In genomic region chr7:3112499-3113134, GRCh38 we compare ENCODE assay signal across 2 cellular contexts.
TF ChIP-seq lines count a peak whose summit lies in the region.

No MANE protein-coding gene starts in this region.

TF ChIP-seq in WTC11, 78 proteins besides CTCF, POLR2A, EP300 and RAD21 (continued from another document and continues in another):
- TF ChIP-seq ERG (CRISPR knock-in tag; IDR thresholded peaks at IDR 0.05) = no peak
- no peak for TF ChIP-seq FOXK1 (CRISPR knock-in tag; IDR thresholded peaks at IDR 0.05)
- TF ChIP-seq, protein P1, sequence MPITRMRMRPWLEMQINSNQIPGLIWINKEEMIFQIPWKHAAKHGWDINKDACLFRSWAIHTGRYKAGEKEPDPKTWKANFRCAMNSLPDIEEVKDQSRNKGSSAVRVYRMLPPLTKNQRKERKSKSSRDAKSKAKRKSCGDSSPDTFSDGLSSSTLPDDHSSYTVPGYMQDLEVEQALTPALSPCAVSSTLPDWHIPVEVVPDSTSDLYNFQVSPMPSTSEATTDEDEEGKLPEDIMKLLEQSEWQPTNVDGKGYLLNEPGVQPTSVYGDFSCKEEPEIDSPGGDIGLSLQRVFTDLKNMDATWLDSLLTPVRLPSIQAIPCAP (CRISPR knock-in tag; IDR thresholded peaks at IDR 0.05) = no peak
- TF ChIP-seq, protein P2, sequence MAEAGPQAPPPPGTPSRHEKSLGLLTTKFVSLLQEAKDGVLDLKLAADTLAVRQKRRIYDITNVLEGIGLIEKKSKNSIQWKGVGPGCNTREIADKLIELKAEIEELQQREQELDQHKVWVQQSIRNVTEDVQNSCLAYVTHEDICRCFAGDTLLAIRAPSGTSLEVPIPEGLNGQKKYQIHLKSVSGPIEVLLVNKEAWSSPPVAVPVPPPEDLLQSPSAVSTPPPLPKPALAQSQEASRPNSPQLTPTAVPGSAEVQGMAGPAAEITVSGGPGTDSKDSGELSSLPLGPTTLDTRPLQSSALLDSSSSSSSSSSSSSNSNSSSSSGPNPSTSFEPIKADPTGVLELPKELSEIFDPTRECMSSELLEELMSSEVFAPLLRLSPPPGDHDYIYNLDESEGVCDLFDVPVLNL (CRISPR knock-in tag; IDR thresholded peaks at IDR 0.05; ENCODE audit: borderline replicate concordance, low read depth) = no peak
- no peak for TF ChIP-seq MLX (CRISPR knock-in tag; IDR thresholded peaks at IDR 0.05)
- TF ChIP-seq, protein P3, sequence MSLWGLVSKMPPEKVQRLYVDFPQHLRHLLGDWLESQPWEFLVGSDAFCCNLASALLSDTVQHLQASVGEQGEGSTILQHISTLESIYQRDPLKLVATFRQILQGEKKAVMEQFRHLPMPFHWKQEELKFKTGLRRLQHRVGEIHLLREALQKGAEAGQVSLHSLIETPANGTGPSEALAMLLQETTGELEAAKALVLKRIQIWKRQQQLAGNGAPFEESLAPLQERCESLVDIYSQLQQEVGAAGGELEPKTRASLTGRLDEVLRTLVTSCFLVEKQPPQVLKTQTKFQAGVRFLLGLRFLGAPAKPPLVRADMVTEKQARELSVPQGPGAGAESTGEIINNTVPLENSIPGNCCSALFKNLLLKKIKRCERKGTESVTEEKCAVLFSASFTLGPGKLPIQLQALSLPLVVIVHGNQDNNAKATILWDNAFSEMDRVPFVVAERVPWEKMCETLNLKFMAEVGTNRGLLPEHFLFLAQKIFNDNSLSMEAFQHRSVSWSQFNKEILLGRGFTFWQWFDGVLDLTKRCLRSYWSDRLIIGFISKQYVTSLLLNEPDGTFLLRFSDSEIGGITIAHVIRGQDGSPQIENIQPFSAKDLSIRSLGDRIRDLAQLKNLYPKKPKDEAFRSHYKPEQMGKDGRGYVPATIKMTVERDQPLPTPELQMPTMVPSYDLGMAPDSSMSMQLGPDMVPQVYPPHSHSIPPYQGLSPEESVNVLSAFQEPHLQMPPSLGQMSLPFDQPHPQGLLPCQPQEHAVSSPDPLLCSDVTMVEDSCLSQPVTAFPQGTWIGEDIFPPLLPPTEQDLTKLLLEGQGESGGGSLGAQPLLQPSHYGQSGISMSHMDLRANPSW (CRISPR knock-in tag; conservative IDR thresholded peaks at IDR 0.05; ENCODE audit: low read depth) = no peak
- no peak for TF ChIP-seq CDX4 (CRISPR knock-in tag; IDR thresholded peaks at IDR 0.05; ENCODE audit: borderline replicate concordance)
- no peak for TF ChIP-seq ZBTB43 (CRISPR knock-in tag; IDR thresholded peaks at IDR 0.05)
- no peak for TF ChIP-seq GRHL2 (CRISPR knock-in tag; IDR thresholded peaks at IDR 0.05; ENCODE audit: insufficient replicate concordance, severe bottlenecking)
- TF ChIP-seq ZNF671 (CRISPR knock-in tag; IDR thresholded peaks at IDR 0.05) = no peak
- no peak for TF ChIP-seq CREM (CRISPR knock-in tag; IDR thresholded peaks at IDR 0.05)
- TF ChIP-seq NFATC4 (CRISPR knock-in tag; IDR thresholded peaks at IDR 0.05) = no peak
- no peak for TF ChIP-seq CREB1 (CRISPR knock-in tag; IDR thresholded peaks at IDR 0.05)
- TF ChIP-seq RORB (CRISPR knock-in tag; IDR thresholded peaks at IDR 0.05) = no peak
- no peak for TF ChIP-seq ESRRA (CRISPR knock-in tag; IDR thresholded peaks at IDR 0.05; ENCODE audit: borderline replicate concordance)
- no peak for TF ChIP-seq ATF6 (CRISPR knock-in tag; IDR thresholded peaks at IDR 0.05)
- no peak for TF ChIP-seq PRRX2 (CRISPR knock-in tag; IDR thresholded peaks at IDR 0.05)

TF ChIP-seq in SK-N-SH treated with all-trans-retinoic acid at 6 μM for 48 hours, 23 proteins besides CTCF, POLR2A, EP300 and RAD21 (continued from another document):
- TF ChIP-seq PATZ1 (CRISPR knock-in tag; IDR thresholded peaks at IDR 0.05; ENCODE audit: borderline replicate concordance) (no peak), ZC3H10 (CRISPR knock-in tag; IDR thresholded peaks at IDR 0.05) (no peak), ZNF8 (CRISPR knock-in tag; IDR thresholded peaks at IDR 0.05) (no peak), SNAI2 (CRISPR knock-in tag; IDR thresholded peaks at IDR 0.05) (no peak), TCF4 (CRISPR knock-in tag; IDR thresholded peaks at IDR 0.05; ENCODE audit: borderline replicate concordance) (no peak), ISL1 (CRISPR knock-in tag; IDR thresholded peaks at IDR 0.05) (no peak), CSRNP3 (CRISPR knock-in tag; IDR thresholded peaks at IDR 0.05) (no peak), ARNTL (CRISPR knock-in tag; IDR thresholded peaks at IDR 0.05; ENCODE audit: borderline replicate concordance, low read depth) (no peak), ZFP3 (CRISPR knock-in tag; IDR thresholded peaks at IDR 0.05) (no peak), ZNF565 (CRISPR knock-in tag; conservative IDR thresholded peaks at IDR 0.05; ENCODE audit: low read depth) (no peak), RARB (CRISPR knock-in tag; IDR thresholded peaks at IDR 0.05) (no peak), TSHZ2 (CRISPR knock-in tag; IDR thresholded peaks at IDR 0.05) (no peak), POU6F1 (CRISPR knock-in tag; IDR thresholded peaks at IDR 0.05; ENCODE audit: borderline replicate concordance, low read depth) (no peak), PPARA (CRISPR knock-in tag; IDR thresholded peaks at IDR 0.05; ENCODE audit: borderline replicate concordance) (no peak), OSR1 (CRISPR knock-in tag; IDR thresholded peaks at IDR 0.05) (no peak), ESRRG (CRISPR knock-in tag; IDR thresholded peaks at IDR 0.05) (no peak)
- TF ChIP-seq, protein P4, sequence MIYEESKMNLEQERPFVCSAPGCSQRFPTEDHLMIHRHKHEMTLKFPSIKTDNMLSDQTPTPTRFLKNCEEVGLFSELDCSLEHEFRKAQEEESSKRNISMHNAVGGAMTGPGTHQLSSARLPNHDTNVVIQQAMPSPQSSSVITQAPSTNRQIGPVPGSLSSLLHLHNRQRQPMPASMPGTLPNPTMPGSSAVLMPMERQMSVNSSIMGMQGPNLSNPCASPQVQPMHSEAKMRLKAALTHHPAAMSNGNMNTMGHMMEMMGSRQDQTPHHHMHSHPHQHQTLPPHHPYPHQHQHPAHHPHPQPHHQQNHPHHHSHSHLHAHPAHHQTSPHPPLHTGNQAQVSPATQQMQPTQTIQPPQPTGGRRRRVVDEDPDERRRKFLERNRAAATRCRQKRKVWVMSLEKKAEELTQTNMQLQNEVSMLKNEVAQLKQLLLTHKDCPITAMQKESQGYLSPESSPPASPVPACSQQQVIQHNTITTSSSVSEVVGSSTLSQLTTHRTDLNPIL (CRISPR knock-in tag; IDR thresholded peaks at IDR 0.05; ENCODE audit: low read depth) = no peak
